In the genomic region with DNA sequence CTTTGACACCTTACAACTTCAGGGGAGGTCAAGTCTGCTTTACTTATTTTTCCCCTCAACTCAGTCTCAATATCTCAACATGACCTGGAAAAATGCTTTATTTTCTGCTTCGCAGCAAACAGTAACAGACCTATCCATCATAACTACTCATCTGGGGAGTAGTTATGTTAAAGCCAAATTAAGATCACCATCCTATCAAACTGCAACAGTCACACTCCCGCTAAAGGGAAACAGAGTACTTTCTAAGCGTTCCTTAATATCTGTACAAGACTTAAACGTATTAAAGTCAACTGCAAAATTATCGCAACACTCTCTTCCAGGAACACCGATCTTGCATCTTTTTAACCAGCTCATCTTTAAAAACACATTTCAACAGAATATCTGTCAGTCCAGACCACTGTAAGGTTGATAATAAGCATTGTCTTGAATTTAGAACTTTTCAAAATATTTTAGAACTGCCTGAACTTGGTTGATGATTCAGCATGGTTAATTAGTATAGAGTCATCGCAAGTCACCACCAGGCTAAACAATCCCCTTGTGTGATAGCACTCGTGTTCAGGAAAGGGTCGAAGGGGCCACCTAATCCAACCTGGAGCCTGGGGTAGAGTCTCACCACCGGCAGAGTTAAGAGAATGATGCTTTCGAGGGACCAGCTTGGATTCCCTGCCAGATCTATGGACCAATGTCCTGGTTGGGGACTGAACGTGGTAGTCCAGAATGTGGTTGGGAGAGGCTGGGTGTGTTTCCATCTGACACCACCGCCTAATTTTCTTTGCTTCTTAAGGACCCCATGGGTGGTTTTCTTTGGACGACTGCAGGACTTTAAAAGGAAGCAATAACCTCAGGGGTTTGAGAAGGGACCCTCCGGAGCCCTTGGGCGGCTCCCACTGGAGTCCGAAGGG, we compare ENCODE assay signal across 8 cellular contexts. TPM values are rescaled to one million over a fixed set of nuclear protein-coding genes. Genes with fewer than 3 reads are reported as not detected.
A peak's percentile ranks its signal among the peaks of the same experiment; 100 is the strongest.
DNase-seq lines count a peak whose midpoint lies in the region; ATAC-seq and TF ChIP-seq lines count a peak whose summit lies in the region.

No MANE protein-coding gene starts in this region.

- H3K9me3 ChIP-seq in gastroesophageal sphincter, result no peaks in the 10 kb centered on the region

- peaks cover 5 to 23% (median 8%) of the 10 kb centered on the region in 3 donors for H3K4me1 ChIP-seq in gastroesophageal sphincter

- no peak for TF ChIP-seq EP300 in gastroesophageal sphincter (IDR thresholded peaks at IDR 0.05)

- in situ Hi-C loops in KBM-7 (cut with MboI; ENCODE audit: low pct_unique_long_range_greater_than_20kb, low sequenced_read_pairs), result no loop called here

- H3K36me3 Mint-ChIP-seq in activated T-cell treated with anti-CD3 and anti-CD28 coated beads, Interleukin-2, amount 50 U/mL, for 4 hours (ENCODE audit: insufficient read depth), result peaks cover 2% of the 10 kb centered on the region

- DNase-seq in Daoy (ENCODE audit: low read depth) (peak; percentile 66), KBM-7 (peak; percentile 44), renal cortical epithelial cell (ENCODE audit: low read depth) (peak; percentile 57), putamen (ENCODE audit: low spot score) (no peak)
- no peak for DNase-seq in activated T-cell treated with anti-CD3 and anti-CD28 coated beads, Interleukin-2, amount 50 U/mL, for 4 hours

- peak overlapping the region; percentile 49 to 85 (median 84) for H3K27ac ChIP-seq in gastroesophageal sphincter

- H3K27me3 ChIP-seq in gastroesophageal sphincter, result no peaks in the 10 kb centered on the region

- H3K4me1 Mint-ChIP-seq in activated T-cell treated with anti-CD3 and anti-CD28 coated beads, Interleukin-2, amount 50 U/mL, for 4 hours (ENCODE audit: low read depth), result peaks cover 37% of the 10 kb centered on the region

- H3K27me3 Mint-ChIP-seq in activated T-cell treated with anti-CD3 and anti-CD28 coated beads, Interleukin-2, amount 50 U/mL, for 4 hours (ENCODE audit: low read depth), result no peaks in the 10 kb centered on the region

- peak overlapping the region; percentile 80 to 91 for H3K4me3 ChIP-seq in gastroesophageal sphincter

- no peaks in the 10 kb centered on the region for H3K36me3 ChIP-seq in gastroesophageal sphincter

- H3K4me3 Mint-ChIP-seq in activated T-cell treated with anti-CD3 and anti-CD28 coated beads, Interleukin-2, amount 50 U/mL, for 4 hours, result peak overlapping the region; percentile 90

- TF ChIP-seq CTCF in gastroesophageal sphincter (IDR thresholded peaks at IDR 0.05), result no peak

- TF ChIP-seq POLR2A in gastroesophageal sphincter (IDR thresholded peaks at IDR 0.05), result no peak

- no peak for ATAC-seq in activated T-cell treated with anti-CD3 and anti-CD28 coated beads, Interleukin-2, amount 50 U/mL, for 4 hours
- ATAC-seq in gastroesophageal sphincter (no peak), HG03460 (IDR thresholded peaks at IDR 0.05; ENCODE audit: unreplicated experiment) (no peak), HG02759 (IDR thresholded peaks at IDR 0.05; ENCODE audit: unreplicated experiment) (no peak)

- 10 to 23% methylated on average over 9 of the region's 17 CpGs for WGBS in gastroesophageal sphincter (ENCODE audit: low coverage in 1 of 2), 2 donors

- no peaks in the 10 kb centered on the region for H3K9me3 Mint-ChIP-seq in activated T-cell treated with anti-CD3 and anti-CD28 coated beads, Interleukin-2, amount 50 U/mL, for 4 hours

RNA-seq across cellular contexts. Expression of gene SPTLC2, which starts 1.0 kb away (rescaled TPM):
- total RNA-seq in Daoy (2014; rRNA removed; shearing (Covaris generic)), result 19.5 and 26.3 TPM in 2 replicates
- total RNA-seq in activated T-cell treated with anti-CD3 and anti-CD28 coated beads, Interleukin-2, amount 50 U/mL, for 4 hours, result 10 to 100 TPM; 18.1 to 23.7 (median 23.2) TPM
- total RNA-seq in gastroesophageal sphincter (10 to 100 TPM; 13.2 to 35.2 (median 20.5) TPM), renal cortical epithelial cell (67.6 and 149 TPM in 2 replicates)

Comparison
In these comparisons a context has a peak if more than half of its experiments do, and no peak if none do; other contexts are left out.
1. DNase-seq: peak in Daoy (single experiment), KBM-7 (single experiment) and renal cortical epithelial cell (single experiment); none in activated T-cell treated with anti-CD3 and anti-CD28 coated beads, Interleukin-2, amount 50 U/mL, for 4 hours (single experiment) and putamen (single experiment).